In genomic region chr7:43700059-43700501, GRCh38 we compare ENCODE assay signal across 8 cellular contexts. TPM values are rescaled to one million over a fixed set of nuclear protein-coding genes. Genes with fewer than 3 reads are reported as not detected.
DNase-seq lines count a peak whose midpoint lies in the region; ATAC-seq, FAIRE-seq and TF ChIP-seq lines count a peak whose summit lies in the region.

No MANE protein-coding gene starts in this region.

- H3K4me2 ChIP-seq in smooth muscle cell, result no peak overlapping the region

- no peaks in the 10 kb centered on the region for H3F3A ChIP-seq in smooth muscle cell (ENCODE audit: low read depth)

- DNase-seq in Ammon's horn (ENCODE audit: low spot score), result peak; percentile 58
- no peak for DNase-seq in GM18507 (ENCODE audit: extremely low spot score, insufficient read length, low read depth)
- peak; percentile 31 for DNase-seq in NCI-H2029 treated with DMSO at 0.1 percent for 48 hours (lab: John Stamatoyannopoulos, UW)
- no peak for DNase-seq in activated CD8-positive, alpha-beta T cell treated with anti-CD3 and anti-CD28 coated beads, Interleukin-2, amount 10 ng/mL, durations not matched to agents 7 days and 5 days
- DNase-seq in left ventricle myocardium inferior, result no peak
- DNase-seq in smooth muscle cell (lab: John Stamatoyannopoulos, UW; ENCODE audit: unreplicated experiment), result no peak
- no peak for DNase-seq in activated CD4-positive, alpha-beta T cell treated with anti-CD3 and anti-CD28 coated beads, Interleukin-2, amount 50 U/mL, for 1 hour
- no peak for DNase-seq in activated gamma-delta T cell (lab: John Stamatoyannopoulos, UW)

- POLR2A ChIA-PET in activated CD8-positive, alpha-beta T cell treated with anti-CD3 and anti-CD28 coated beads, Interleukin-2, amount 10 ng/mL, durations not matched to agents 7 days and 5 days (lab: Charles Lee), result interaction anchor here (0.5 to 4.3 kb wide), 3 partner anchors 51 to 219 kb away, joined by 3 to 79 read pairs (median 27); partner anchors contain the start of gene STK17A

- no peaks in the 10 kb centered on the region for H3K36me3 ChIP-seq in left ventricle myocardium inferior
- no peaks in the 10 kb centered on the region for H3K36me3 ChIP-seq in smooth muscle cell (ENCODE audit: low read depth)

- H3K4me1 ChIP-seq in left ventricle myocardium inferior (peaks cover 25% of the 10 kb centered on the region), smooth muscle cell (ENCODE audit: low read depth) (no peaks in the 10 kb centered on the region)

- H3K9me3 ChIP-seq in left ventricle myocardium inferior (replicated peaks), result no peaks in the 10 kb centered on the region
- no peaks in the 10 kb centered on the region for H3K9me3 ChIP-seq in smooth muscle cell (replicated peaks; ENCODE audit: low read depth)

- CTCF ChIA-PET in activated CD8-positive, alpha-beta T cell treated with anti-CD3 and anti-CD28 coated beads, Interleukin-2, amount 10 ng/mL, durations not matched to agents 7 days and 5 days (lab: Charles Lee), result interaction anchor here (0.7 to 6.7 kb wide), 51 partner anchors 8 to 265 kb away, joined by 3 to 508 read pairs (median 5); partner anchors contain the start of genes COA1 and STK17A

- H2AFZ ChIP-seq in smooth muscle cell (ENCODE audit: low read depth), result no peak overlapping the region

- H3K27me3 ChIP-seq in left ventricle myocardium inferior (ENCODE audit: low read depth) (no peaks in the 10 kb centered on the region), smooth muscle cell (ENCODE audit: low read depth) (no peaks in the 10 kb centered on the region)

- no peak overlapping the region for H3K27ac Mint-ChIP-seq in activated CD8-positive, alpha-beta T cell treated with anti-CD3 and anti-CD28 coated beads, Interleukin-2, amount 10 ng/mL, durations not matched to agents 7 days and 5 days

- H3K79me2 ChIP-seq in smooth muscle cell (ENCODE audit: low read depth), result peaks cover 50% of the 10 kb centered on the region

- peak; percentile 63 for ATAC-seq in activated CD8-positive, alpha-beta T cell treated with anti-CD3 and anti-CD28 coated beads, Interleukin-2, amount 10 ng/mL, durations not matched to agents 7 days and 5 days

- no peak overlapping the region for H3K4me3 Mint-ChIP-seq in activated CD8-positive, alpha-beta T cell treated with anti-CD3 and anti-CD28 coated beads, Interleukin-2, amount 10 ng/mL, durations not matched to agents 7 days and 5 days

- WGBS in smooth muscle cell (ENCODE audit: low lambda C conversion rate), result 77% methylated on average over 6 of the region's 6 CpGs

- H3K9me3 Mint-ChIP-seq in activated CD8-positive, alpha-beta T cell treated with anti-CD3 and anti-CD28 coated beads, Interleukin-2, amount 10 ng/mL, durations not matched to agents 7 days and 5 days (ENCODE audit: insufficient read depth), result peaks cover 13% of the 10 kb centered on the region

- no peak overlapping the region for H3K9ac ChIP-seq in smooth muscle cell (ENCODE audit: low read depth)

- intact Hi-C loops in left ventricle myocardium inferior (cut with micrococcal nuclease), result loop anchor here (2.0 kb wide), 1 partner anchor 121 kb away; no protein-coding TSS in a partner anchor

- H3K27ac ChIP-seq in left ventricle myocardium inferior (replicated peaks), result no peak overlapping the region
- H3K27ac ChIP-seq in smooth muscle cell (ENCODE audit: low read depth), result no peak overlapping the region

- peaks cover 53% of the 10 kb centered on the region for H4K20me1 ChIP-seq in smooth muscle cell (ENCODE audit: low read depth)

- peaks cover 71% of the 10 kb centered on the region for H3K4me1 Mint-ChIP-seq in activated CD8-positive, alpha-beta T cell treated with anti-CD3 and anti-CD28 coated beads, Interleukin-2, amount 10 ng/mL, durations not matched to agents 7 days and 5 days (ENCODE audit: low read depth)

- H3K27me3 Mint-ChIP-seq in activated CD8-positive, alpha-beta T cell treated with anti-CD3 and anti-CD28 coated beads, Interleukin-2, amount 10 ng/mL, durations not matched to agents 7 days and 5 days (ENCODE audit: low read depth), result no peaks in the 10 kb centered on the region

- peak; percentile 75 for TF ChIP-seq CTCF in left ventricle myocardium inferior (IDR thresholded peaks at IDR 0.05; ENCODE audit: borderline replicate concordance)
- peak; percentile 70 for TF ChIP-seq CTCF in smooth muscle cell (IDR thresholded peaks at IDR 0.05; ENCODE audit: borderline replicate concordance, insufficient read depth, poor library complexity, severe bottlenecking)

- H3K4me3 ChIP-seq in left ventricle myocardium inferior, result no peak overlapping the region
- H3K4me3 ChIP-seq in smooth muscle cell, result no peak overlapping the region

- FAIRE-seq in GM18507 (lab: Jason Lieb, UNC), result peak; percentile 85

- H3K36me3 Mint-ChIP-seq in activated CD8-positive, alpha-beta T cell treated with anti-CD3 and anti-CD28 coated beads, Interleukin-2, amount 10 ng/mL, durations not matched to agents 7 days and 5 days (ENCODE audit: low read depth), result peaks cover 26% of the 10 kb centered on the region

RNA-seq across cellular contexts. Expression of gene COA1, which starts 29.2 kb away (rescaled TPM):
- total RNA-seq in activated CD8-positive, alpha-beta T cell treated with anti-CD3 and anti-CD28 coated beads, Interleukin-2, amount 10 ng/mL, durations not matched to agents 7 days and 5 days, result 10 to 100 TPM; 52.0 to 52.7 TPM
- total RNA-seq in left ventricle myocardium inferior (76.5 TPM), smooth muscle cell (63.1 and 77.5 TPM in 2 replicates)
- polyA plus RNA-seq in smooth muscle cell, result 61.0 and 67.5 TPM in 2 replicates

RNA-seq across cellular contexts. Expression of gene BLVRA, which starts 58.4 kb away (rescaled TPM):
- 10 to 100 TPM; 25.7 to 29.2 TPM for total RNA-seq in activated CD8-positive, alpha-beta T cell treated with anti-CD3 and anti-CD28 coated beads, Interleukin-2, amount 10 ng/mL, durations not matched to agents 7 days and 5 days
- total RNA-seq in left ventricle myocardium inferior (44.8 TPM), smooth muscle cell (24.6 and 30.6 TPM in 2 replicates)
- polyA plus RNA-seq in smooth muscle cell, result 54.8 and 65.4 TPM in 2 replicates

Comparison
In these comparisons a context has a peak if more than half of its experiments do, and no peak if none do; other contexts are left out.
1. DNase-seq: peak in Ammon's horn (single experiment) and NCI-H2029 treated with DMSO at 0.1 percent for 48 hours (single experiment); none in GM18507 (single experiment), activated CD8-positive, alpha-beta T cell treated with anti-CD3 and anti-CD28 coated beads, Interleukin-2, amount 10 ng/mL, durations not matched to agents 7 days and 5 days (single experiment), left ventricle myocardium inferior (single experiment), smooth muscle cell (single experiment), activated CD4-positive, alpha-beta T cell treated with anti-CD3 and anti-CD28 coated beads, Interleukin-2, amount 50 U/mL, for 1 hour (single experiment) and activated gamma-delta T cell (single experiment).